21 cellular contexts compared by ENCODE assay signal in the genomic region with DNA sequence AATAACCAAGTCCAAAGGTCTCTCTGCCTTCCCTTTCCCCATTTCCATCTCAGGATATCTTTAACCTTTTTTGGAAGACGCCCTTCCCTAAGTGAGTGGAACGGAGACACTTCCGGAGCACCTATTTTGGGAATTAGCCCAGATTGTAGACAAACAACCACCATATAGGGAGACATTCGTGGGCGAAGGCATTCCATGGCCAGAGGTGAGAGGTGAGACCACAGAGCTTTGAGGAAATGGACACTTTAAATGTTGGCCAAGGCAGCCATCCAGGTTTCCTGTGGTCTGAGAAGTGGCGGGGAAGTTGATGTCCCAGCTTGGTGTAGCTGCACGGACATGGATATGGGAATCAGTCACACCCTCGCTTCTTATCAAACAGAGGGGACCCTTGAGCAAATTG.
DNase-seq lines count a peak whose midpoint lies in the region; ATAC-seq and TF ChIP-seq lines count a peak whose summit lies in the region.
"Had no signal": no experiment of that assay in that cellular context is flagged by ENCODE, and none has a peak within 500 bp of the region (broad histone marks: within the 10 kb centered on the region; RNA-seq: fewer than 3 reads in every experiment).

No MANE protein-coding gene starts in this region.

- H3K79me2 ChIP-seq in PC-9 (ENCODE audit: low read depth) (no peaks in the 10 kb centered on the region), parathyroid adenoma (no peaks in the 10 kb centered on the region)

- peak; percentile 61 for DNase-seq in Daoy (ENCODE audit: low read depth)
- peak; percentile 22 to 91 for DNase-seq in PC-9
- no peak for DNase-seq in sigmoid colon
- DNase-seq in natural killer cell, result no peak
- DNase-seq: activated CD8-positive, alpha-beta T cell treated with anti-CD3 and anti-CD28 coated beads for 36 hours; activated naive CD4-positive, alpha-beta T cell; amniotic stem cell; dorsolateral prefrontal cortex; H9; NCI-H2171 treated with DMSO at 0.1 percent for 48 hours; NCI-H524 treated with DMSO at 0.1 percent for 48 hours; right cardiac atrium; stimulated activated CD8-positive, alpha-beta memory T cell treated with anti-CD3 and anti-CD28 coated beads, Interleukin-4, amount 100 ng/mL, for 48 hours; substantia nigra had no signal

- H3K4me1 Mint-ChIP-seq in natural killer cell, result no peaks in the 10 kb centered on the region
- H3K4me1 Mint-ChIP-seq: H9 had no signal

- no peaks in the 10 kb centered on the region for H3K36me3 Mint-ChIP-seq in natural killer cell

- H3K4me1 ChIP-seq in PC-9 (replicated peaks; ENCODE audit: insufficient read depth) (peaks cover 31% of the 10 kb centered on the region), gastroesophageal sphincter (no peaks in the 10 kb centered on the region), parathyroid adenoma (no peaks in the 10 kb centered on the region), sigmoid colon (no peaks in the 10 kb centered on the region)

- 83% methylated on average over 4 to 8 of the region's 8 CpGs for WGBS in gastroesophageal sphincter (ENCODE audit: low coverage in 1 of 2), 2 donors
- WGBS in sigmoid colon, 2 donors, result 63 to 78% methylated on average over 8 of the region's 8 CpGs

- TF ChIP-seq EP300 in gastroesophageal sphincter (IDR thresholded peaks at IDR 0.05) (no peak), sigmoid colon (IDR thresholded peaks at IDR 0.05) (no peak)

- H3K27ac ChIP-seq in PC-9 (peak overlapping the region; percentile 76), gastroesophageal sphincter (peak overlapping the region in 2 of 4 donors; percentile 36 to 38), parathyroid adenoma (peak overlapping the region; percentile 51), sigmoid colon (peak overlapping the region in 1 of 4 donors; percentile 45)
- H3K27ac ChIP-seq: C4-2B, dorsolateral prefrontal cortex had no signal

- H3K9ac ChIP-seq in parathyroid adenoma, result no peak overlapping the region

- H3K27ac Mint-ChIP-seq in natural killer cell, result no peak overlapping the region
- H3K27ac Mint-ChIP-seq: activated CD8-positive, alpha-beta T cell treated with anti-CD3 and anti-CD28 coated beads for 36 hours; H9 had no signal

- H2AFZ ChIP-seq in PC-9 (peak overlapping the region; percentile 64; the same call in 1 of the 2 replicates), parathyroid adenoma (no peak overlapping the region)

- CTCF ChIA-PET in PC-9 (lab: Charles Lee), result no interaction called here

- no peaks in the 10 kb centered on the region for H3K9me3 Mint-ChIP-seq in natural killer cell

- H4K20me1 ChIP-seq in PC-9 (ENCODE audit: insufficient read depth), result no peaks in the 10 kb centered on the region

- H3K27me3 Mint-ChIP-seq in natural killer cell (ENCODE audit: low read depth in 2 of 2), result peaks cover 14 to 22% of the 10 kb centered on the region in 2 donors

- no peak for TF ChIP-seq CTCF in PC-9 (conservative IDR thresholded peaks at IDR 0.05)
- TF ChIP-seq CTCF in gastroesophageal sphincter (IDR thresholded peaks at IDR 0.05), result no peak
- TF ChIP-seq CTCF in parathyroid adenoma (IDR thresholded peaks at IDR 0.05), result no peak
- TF ChIP-seq CTCF in sigmoid colon (IDR thresholded peaks at IDR 0.05), result no peak
- no peak for TF ChIP-seq CTCF in natural killer cell (IDR thresholded peaks at IDR 0.05)

- H3K4me3 ChIP-seq in PC-9 (no peak overlapping the region), gastroesophageal sphincter (no peak overlapping the region), parathyroid adenoma (ENCODE audit: low read depth, low read length) (no peak overlapping the region), sigmoid colon (no peak overlapping the region)
- H3K4me3 ChIP-seq: dorsolateral prefrontal cortex, K562 had no signal

- H3K4me2 ChIP-seq in PC-9 (peak overlapping the region; percentile 40), parathyroid adenoma (ENCODE audit: low read length) (no peak overlapping the region)

- H3K27me3 ChIP-seq in PC-9 (ENCODE audit: insufficient read depth, low read depth) (no peaks in the 10 kb centered on the region), gastroesophageal sphincter (no peaks in the 10 kb centered on the region), parathyroid adenoma (ENCODE audit: control insufficient read depth, insufficient read depth, low read length) (no peaks in the 10 kb centered on the region), sigmoid colon (no peaks in the 10 kb centered on the region)

- intact Hi-C loops in PC-9 (cut with micrococcal nuclease; ENCODE audit: unreplicated experiment), result no loop called here
- intact Hi-C loops in sigmoid colon (cut with DNase I), result no loop called here
- intact Hi-C loops in natural killer cell (cut with micrococcal nuclease), result no loop called here

- H3K9me2 ChIP-seq in PC-9 (ENCODE audit: insufficient read depth), result no peaks in the 10 kb centered on the region

- H3K9me3 ChIP-seq in PC-9 (ENCODE audit: insufficient read depth, low read depth) (no peaks in the 10 kb centered on the region), gastroesophageal sphincter (peaks cover 0 to 21% (median 0%) of the 10 kb centered on the region in 3 donors), parathyroid adenoma (ENCODE audit: control insufficient read depth, low read length) (no peaks in the 10 kb centered on the region), sigmoid colon (peaks cover 0 to 6% (median 0%) of the 10 kb centered on the region in 4 donors)

- ATAC-seq in gastroesophageal sphincter (peak; percentile 17), natural killer cell (no peak), HG03439 (IDR thresholded peaks at IDR 0.05; ENCODE audit: unreplicated experiment) (no peak), HG03354 (IDR thresholded peaks at IDR 0.05; ENCODE audit: poor library complexity, severe bottlenecking, unreplicated experiment) (no peak)
- ATAC-seq: activated CD4-positive, CD25-positive, alpha-beta regulatory T cell treated with anti-CD3 and anti-CD28 coated beads, Interleukin-2, amount 50 U/mL, for 24 hours; activated CD8-positive, alpha-beta T cell treated with anti-CD3 and anti-CD28 coated beads for 36 hours; K562; right cardiac atrium had no signal

- BruUV-seq in PC-9 (replicated peaks; lab: Mats Ljungman, UMichigan), result no TSS peak

- peaks cover 29% of the 10 kb centered on the region for H3F3A ChIP-seq in PC-9 (ENCODE audit: insufficient read depth, low read depth)

- H3K4me3 Mint-ChIP-seq in natural killer cell, result no peak overlapping the region
- H3K4me3 Mint-ChIP-seq: activated CD8-positive, alpha-beta T cell treated with anti-CD3 and anti-CD28 coated beads for 36 hours; H9 had no signal

- POLR2A ChIA-PET in PC-9 (lab: Charles Lee; ENCODE audit: unreplicated experiment), result interaction anchor here (0.8 kb wide), 1 partner anchor 130 kb away, joined by 3 read pairs; no protein-coding TSS in a partner anchor

- no peaks in the 10 kb centered on the region for H3K36me3 ChIP-seq in PC-9 (ENCODE audit: low read depth)
- H3K36me3 ChIP-seq in gastroesophageal sphincter, result no peaks in the 10 kb centered on the region
- H3K36me3 ChIP-seq in parathyroid adenoma (ENCODE audit: control insufficient read depth, insufficient read depth, low read length), result no peaks in the 10 kb centered on the region
- H3K36me3 ChIP-seq in sigmoid colon, result no peaks in the 10 kb centered on the region

- TF ChIP-seq POLR2A in gastroesophageal sphincter (IDR thresholded peaks at IDR 0.05) (no peak), sigmoid colon (IDR thresholded peaks at IDR 0.05) (no peak)

Comparison
In these comparisons a context has a peak if more than half of its experiments do, and no peak if none do; other contexts are left out.
1. DNase-seq: peak in Daoy (single experiment) and PC-9 (2 of 2); none in sigmoid colon (single experiment) and natural killer cell (single experiment).